Comparison of ENCODE assay signal across 1 cellular context in genomic region chr16:47141773-47142468, GRCh38.
TF ChIP-seq lines count a peak whose summit lies in the region.

No MANE protein-coding gene starts in this region.

TF ChIP-seq in GM12878, 131 proteins besides CTCF, POLR2A, EP300 and RAD21 (continued from another document and continues in another):
- no peak for TF ChIP-seq RELA (IDR thresholded peaks at IDR 0.05; ENCODE audit: borderline replicate concordance, partially characterized antibody)
- TF ChIP-seq HDAC6 (IDR thresholded peaks at IDR 0.05; ENCODE audit: unreplicated experiment), result no peak
- no peak for TF ChIP-seq E2F4 (IDR thresholded peaks at IDR 0.05; ENCODE audit: low read depth, low read length)
- TF ChIP-seq TCF12 (IDR thresholded peaks at IDR 0.05; ENCODE audit: low read depth, low read length), result no peak
- TF ChIP-seq ZZZ3 (IDR thresholded peaks at IDR 0.05; ENCODE audit: control insufficient read depth, insufficient read length, low read depth), result no peak
- no peak for TF ChIP-seq PKNOX1 (IDR thresholded peaks at IDR 0.05)
- no peak for TF ChIP-seq NRF1 (conservative IDR thresholded peaks at IDR 0.05; ENCODE audit: low read depth, low read length)
- no peak for TF ChIP-seq MAX (IDR thresholded peaks at IDR 0.05; ENCODE audit: low read depth, low read length)
- TF ChIP-seq HDAC2 (IDR thresholded peaks at IDR 0.05), result no peak
- TF ChIP-seq NR2F1 (conservative IDR thresholded peaks at IDR 0.05), result no peak
- no peak for TF ChIP-seq MXI1 (IDR thresholded peaks at IDR 0.05; ENCODE audit: low read depth, low read length)
- TF ChIP-seq CEBPZ (IDR thresholded peaks at IDR 0.05; ENCODE audit: low read depth, low read length), result no peak
- TF ChIP-seq SP1 (IDR thresholded peaks at IDR 0.05; ENCODE audit: low read depth, low read length), result peak; percentile 39
- peak; percentile 64 to 70; a peak in 3 of 4 replicates for TF ChIP-seq IKZF2 (IDR thresholded peaks at IDR 0.05)
- 0 out of 2 replicates have a peak, but pooled peaks have one; percentile 72 for TF ChIP-seq ESRRA (IDR thresholded peaks at IDR 0.05; ENCODE audit: low read length)
- TF ChIP-seq IRF4 (IDR thresholded peaks at IDR 0.05; ENCODE audit: low read depth, low read length), result peak; percentile 80
- TF ChIP-seq PBX3 (IDR thresholded peaks at IDR 0.05; ENCODE audit: insufficient replicate concordance, low read depth, low read length), result no peak
- peak; percentile 48; the same call in 1 of the 2 replicates for TF ChIP-seq EED (IDR thresholded peaks at IDR 0.05; ENCODE audit: low read depth)
- TF ChIP-seq SREBF2 (IDR thresholded peaks at IDR 0.05; ENCODE audit: low read length), result no peak
- peak; percentile 63 for TF ChIP-seq MLLT1 (IDR thresholded peaks at IDR 0.05)
- no peak for TF ChIP-seq SPI1 (IDR thresholded peaks at IDR 0.05; ENCODE audit: borderline replicate concordance, insufficient read depth, low read depth, low read length)
- TF ChIP-seq ZNF24 (IDR thresholded peaks at IDR 0.05), result no peak
- no peak for TF ChIP-seq SUPT20H (IDR thresholded peaks at IDR 0.05; ENCODE audit: borderline replicate concordance, control insufficient read depth, low read depth, low read length)
- TF ChIP-seq ATF7 (IDR thresholded peaks at IDR 0.05; ENCODE audit: low read depth), result no peak
- no peak for TF ChIP-seq CUX1 (IDR thresholded peaks at IDR 0.05; ENCODE audit: insufficient replicate concordance, low read depth, low read length)
- TF ChIP-seq BMI1 (IDR thresholded peaks at IDR 0.05; ENCODE audit: borderline replicate concordance), result no peak
- TF ChIP-seq CHD4 (IDR thresholded peaks at IDR 0.05), result no peak; the same call in 1 of the 2 replicates
- TF ChIP-seq SMC3 (IDR thresholded peaks at IDR 0.05; ENCODE audit: borderline replicate concordance, low read length), result peak; percentile 58; the same call in 1 of the 2 replicates
- TF ChIP-seq ATF2 (IDR thresholded peaks at IDR 0.05; ENCODE audit: low read length), result 0 out of 2 replicates have a peak, but pooled peaks have one; percentile 8
- peak; percentile 49; the same call in 1 of the 2 replicates for TF ChIP-seq NKRF (conservative IDR thresholded peaks at IDR 0.05)
- no peak for TF ChIP-seq FOS (IDR thresholded peaks at IDR 0.05; ENCODE audit: borderline replicate concordance, extremely low read depth, insufficient read length)
- no peak for TF ChIP-seq NR2C2 (IDR thresholded peaks at IDR 0.05; ENCODE audit: borderline replicate concordance, control insufficient read depth, insufficient read length, low read depth)
- no peak for TF ChIP-seq RFX5 (IDR thresholded peaks at IDR 0.05; ENCODE audit: low read depth, low read length)
- no peak for TF ChIP-seq KDM1A (IDR thresholded peaks at IDR 0.05; ENCODE audit: borderline replicate concordance)
- TF ChIP-seq CBX5 (IDR thresholded peaks at IDR 0.05; ENCODE audit: low read depth), result no peak
- peak; percentile 68; the same call in 1 of the 2 replicates for TF ChIP-seq SIN3A (IDR thresholded peaks at IDR 0.05; ENCODE audit: low read depth, low read length)
- no peak for TF ChIP-seq USF2 (IDR thresholded peaks at IDR 0.05; ENCODE audit: borderline replicate concordance, low read depth, low read length)
- peak; percentile 73 for TF ChIP-seq RUNX3 (IDR thresholded peaks at IDR 0.05; ENCODE audit: low read length)
- no peak for TF ChIP-seq ELK1 (IDR thresholded peaks at IDR 0.05; ENCODE audit: low read depth, low read length)
